Comparison of ENCODE assay signal across 8 cellular contexts in the genomic region with DNA sequence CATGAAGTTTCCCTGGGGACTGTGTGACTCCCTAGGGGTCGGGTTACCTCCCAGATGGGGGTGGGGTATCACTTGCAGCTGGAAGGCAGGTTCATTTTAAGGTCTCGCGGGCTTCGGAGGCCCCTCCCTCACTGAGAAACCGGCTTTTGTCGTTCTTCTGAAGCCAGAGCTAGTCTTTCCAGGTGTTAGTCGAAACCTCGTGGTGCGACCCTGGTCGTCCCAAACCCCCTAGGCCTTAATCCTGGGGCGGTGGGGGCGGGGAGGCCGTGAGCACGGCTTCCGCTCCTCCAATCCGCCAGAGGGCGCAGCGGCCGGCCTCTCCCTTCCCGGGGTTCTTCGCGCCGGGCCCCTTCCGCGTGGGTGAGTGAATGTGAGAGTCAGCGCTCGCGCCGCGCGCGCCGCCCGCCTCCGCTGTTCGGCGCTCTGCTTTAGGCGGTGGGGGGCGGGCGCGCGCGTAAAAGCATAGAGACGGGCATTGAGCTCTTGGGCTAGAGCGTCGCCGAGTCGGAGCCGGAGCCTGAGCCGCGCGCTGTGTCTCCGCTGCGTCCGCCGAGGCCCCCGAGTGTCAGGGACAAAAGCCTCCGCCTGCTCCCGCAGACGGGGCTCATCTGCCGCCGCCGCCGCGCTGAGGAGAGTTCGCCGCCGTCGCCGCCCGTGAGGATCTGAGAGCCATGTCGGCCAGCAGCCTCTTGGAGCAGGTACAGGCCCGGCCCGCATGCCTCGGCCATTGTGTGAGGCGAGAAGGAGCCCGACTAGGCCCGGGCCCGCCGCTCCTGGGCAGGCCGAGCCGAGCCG. TPM values are rescaled to one million over a fixed set of nuclear protein-coding genes. Genes with fewer than 3 reads are reported as not detected.
DNase-seq lines count a peak whose midpoint lies in the region; ATAC-seq, FAIRE-seq and TF ChIP-seq lines count a peak whose summit lies in the region.

A gene (plus strand): TSS at position 491 of the 795 bp plus-strand sequence. CDS start 181 bp downstream, at position 672.

- peaks cover 3% of the 10 kb centered on the region for H3K36me3 ChIP-seq in bronchial epithelial cell (ENCODE audit: control insufficient read depth, insufficient read depth, low read length)

- ATAC-seq in GM18873 (IDR thresholded peaks at IDR 0.05; ENCODE audit: low FRiP score, unreplicated experiment): peak; percentile 80
- ATAC-seq in HG03139 (IDR thresholded peaks at IDR 0.05; ENCODE audit: unreplicated experiment): peak; percentile 84

- CTCF ChIA-PET in AG04450 (lab: Charles Lee): interaction anchor here (0.5 to 2.3 kb wide), 63 partner anchors 8 to 1081 kb away, joined by 3 to 66 read pairs (median 4); a partner anchor contains a TSS

- H3K27me3 ChIP-seq in AG04450 (ENCODE audit: control insufficient read depth, insufficient read depth, low read length) (no peaks in the 10 kb centered on the region), bronchial epithelial cell (ENCODE audit: control insufficient read depth, insufficient read depth, low read length) (no peaks in the 10 kb centered on the region)

- H3K4me3 ChIP-seq in AG04450 (ENCODE audit: low read depth, low read length) (peak within 1 kb of the TSS; percentile 77), WI38 (ENCODE audit: low read depth, low read length) (peak within 1 kb of the TSS; percentile 95), bronchial epithelial cell (ENCODE audit: low read depth, low read length) (peak within 1 kb of the TSS; percentile 57)

- H3K27ac ChIP-seq in AG04450 (ENCODE audit: low read depth, low read length): peak within 1 kb of the TSS; percentile 87

- no peaks in the 10 kb centered on the region; the same call in 1 of the 2 replicates for H3K9me3 ChIP-seq in AG04450 (ENCODE audit: control insufficient read depth, insufficient read depth, low read length)

- POLR2A ChIA-PET in AG04450 (lab: Yijun Ruan, JAX): interaction anchor here (0.6 to 2.2 kb wide), 31 partner anchors 9 to 445 kb away, joined by 3 to 39 read pairs (median 5); a partner anchor contains a TSS

- peak; percentile 89 for TF ChIP-seq CTCF in AG04450 (IDR thresholded peaks at IDR 0.05; ENCODE audit: low read depth, low read length)
- peak; percentile 71 for TF ChIP-seq CTCF in WI38 (IDR thresholded peaks at IDR 0.05; ENCODE audit: low read depth, low read length)
- peak; percentile 92 for TF ChIP-seq CTCF in bronchial epithelial cell (IDR thresholded peaks at IDR 0.05; ENCODE audit: insufficient read depth, low read length, severe bottlenecking)

- DNase-seq in AG04450 (ENCODE audit: low read depth, low spot score) (peak; percentile 82), NCI-H2227 (lab: John Stamatoyannopoulos, UW; ENCODE audit: unreplicated experiment) (peak; percentile 99), bronchial epithelial cell (ENCODE audit: low read depth) (peak; percentile 78), iPS-NIHi7 (ENCODE audit: extremely low spot score) (peak; percentile 93), smooth muscle cell of the brain vasculature (ENCODE audit: low read depth, low spot score) (peak; percentile 93)

- FAIRE-seq in bronchial epithelial cell (lab: Jason Lieb, UNC): no peak

RNA-seq across cellular contexts. Expression of the gene that starts here (rescaled TPM):
- polyA plus RNA-seq in AG04450 (2011; rRNA removed): 73.6 and 85.1 TPM in 2 replicates
- polyA minus RNA-seq in AG04450 (2011; rRNA and poly(A)+ RNA removed): 130 and 139 TPM in 2 replicates
- total RNA-seq in bronchial epithelial cell: 53.3 and 63.4 TPM in 2 replicates

Comparison
In these comparisons a context has a peak if more than half of its experiments do, and no peak if none do; other contexts are left out.
1. Peak in every context shown above with its lines: DNase-seq, ATAC-seq, H3K4me3 ChIP-seq and H3K27ac ChIP-seq.